In genomic region chr16:4324479-4324868, GRCh38 we compare ENCODE assay signal across 9 cellular contexts. TPM values are rescaled to one million over a fixed set of nuclear protein-coding genes. Genes with fewer than 3 reads are reported as not detected.
DNase-seq lines count a peak whose midpoint lies in the region; ATAC-seq and TF ChIP-seq lines count a peak whose summit lies in the region.
"Had no signal": no experiment of that assay in that cellular context is flagged by ENCODE, and none has a peak within 500 bp of the region (broad histone marks: within the 10 kb centered on the region; RNA-seq: fewer than 3 reads in every experiment).

No MANE protein-coding gene starts in this region.

- intact Hi-C loops in esophagus squamous epithelium (cut with DNase I) = no loop called here

- peaks cover 47% of the 10 kb centered on the region for H3K4me1 ChIP-seq in adipocyte (ENCODE audit: control insufficient read depth, insufficient read depth, low read length)
- peaks cover 58 to 95% (median 65%) of the 10 kb centered on the region in 3 donors for H3K4me1 ChIP-seq in esophagus squamous epithelium
- peaks cover 16 to 37% of the 10 kb centered on the region in 2 donors for H3K4me1 ChIP-seq in neuronal stem cell (ENCODE audit: control insufficient read depth in 2 of 2, insufficient read depth in 1 of 2, low read depth in 1 of 2, low read length in 2 of 2)
- H3K4me1 ChIP-seq in upper lobe of left lung = peaks cover 86 to 98% (median 93%) of the 10 kb centered on the region in 4 donors

- H3K27me3 ChIP-seq in adipocyte (replicated peaks; ENCODE audit: control insufficient read depth, insufficient read depth, low read length) = no peaks in the 10 kb centered on the region
- peaks cover 0 to 27% (median 0%) of the 10 kb centered on the region in 4 donors for H3K27me3 ChIP-seq in esophagus squamous epithelium
- H3K27me3 ChIP-seq in neuronal stem cell (ENCODE audit: control insufficient read depth in 3 of 3, insufficient read depth in 3 of 3, low read depth in 1 of 3, low read length in 3 of 3) = no peaks in the 10 kb centered on the region
- no peaks in the 10 kb centered on the region for H3K27me3 ChIP-seq in upper lobe of left lung

- no peak overlapping the region for H2BK15ac ChIP-seq in neuronal stem cell (ENCODE audit: low read length)

- TF ChIP-seq POLR2A in esophagus squamous epithelium (IDR thresholded peaks at IDR 0.05) (no peak), upper lobe of left lung (IDR thresholded peaks at IDR 0.05) (no peak)

- peaks cover 38% of the 10 kb centered on the region for H3K79me1 ChIP-seq in neuronal stem cell (ENCODE audit: low read depth, low read length)

- TF ChIP-seq CTCF in esophagus squamous epithelium (IDR thresholded peaks at IDR 0.05) (no peak), upper lobe of left lung (IDR thresholded peaks at IDR 0.05) (no peak)

- no peak overlapping the region for H2BK120ac ChIP-seq in neuronal stem cell (ENCODE audit: low read depth, low read length)

- DNase-seq in adipocyte (ENCODE audit: low read depth) (no peak), esophagus squamous epithelium (lab: John Stamatoyannopoulos, UW) (no peak), neuronal stem cell (ENCODE audit: low spot score) (no peak), upper lobe of left lung (no peak), SHP77 treated with DMSO at 0.1 percent for 48 hours (lab: John Stamatoyannopoulos, UW) (no peak), 8988T (no peak)
- DNase-seq: stimulated activated CD4-positive, alpha-beta T cell treated with anti-CD3 and anti-CD28 coated beads, Interleukin-4, amount 100 ng/mL, for 1 hour; stimulated activated naive CD4-positive, alpha-beta T cell treated with Interleukin-2 at 50 U/mL for 16 hours had no signal

- H3K4me2 ChIP-seq in neuronal stem cell (ENCODE audit: insufficient read depth, low read length, poor library complexity, severe bottlenecking) = no peak overlapping the region

- H2AFZ ChIP-seq in neuronal stem cell (ENCODE audit: low read length) = no peak overlapping the region

- no peak overlapping the region for H4K8ac ChIP-seq in neuronal stem cell (ENCODE audit: low read depth, low read length)

- no peak overlapping the region for H3K4me3 ChIP-seq in adipocyte (ENCODE audit: low read length)
- H3K4me3 ChIP-seq in esophagus squamous epithelium = no peak overlapping the region
- H3K4me3 ChIP-seq in neuronal stem cell (ENCODE audit: low read length in 2 of 2) = no peak overlapping the region
- H3K4me3 ChIP-seq in upper lobe of left lung = peak overlapping the region in 1 of 4 donors; percentile 8

- no peak overlapping the region for H2BK5ac ChIP-seq in neuronal stem cell (ENCODE audit: low read length)

- H3K36me3 ChIP-seq in adipocyte (ENCODE audit: control insufficient read depth, insufficient read depth, low read length, severe bottlenecking) (no peaks in the 10 kb centered on the region), esophagus squamous epithelium (no peaks in the 10 kb centered on the region), neuronal stem cell (replicated peaks in 1 of 2; ENCODE audit: control insufficient read depth in 2 of 2, insufficient read depth in 2 of 2, low read length in 2 of 2) (no peaks in the 10 kb centered on the region), upper lobe of left lung (no peaks in the 10 kb centered on the region)

- peak overlapping the region; percentile 15 for H2AK5ac ChIP-seq in neuronal stem cell (ENCODE audit: low read depth, low read length)

- no peak overlapping the region for H4K91ac ChIP-seq in neuronal stem cell (ENCODE audit: low read depth, low read length, poor library complexity)

- no peak overlapping the region for H2BK12ac ChIP-seq in neuronal stem cell (ENCODE audit: low read length)

- no peak overlapping the region for H3K4ac ChIP-seq in neuronal stem cell (ENCODE audit: low read length)

- no peak overlapping the region for H3K23ac ChIP-seq in neuronal stem cell (ENCODE audit: low read depth, low read length, poor library complexity)

- no peak for TF ChIP-seq EP300 in upper lobe of left lung (IDR thresholded peaks at IDR 0.05)

- 87% methylated on average over 10 of the region's 11 CpGs; no CpG with 5 or more reads in 1 of the 2 donors for WGBS in esophagus squamous epithelium, 2 donors
- no CpG with 5 or more reads among the region's 11 CpGs for WGBS in neuronal stem cell (ENCODE audit: extremely low coverage in 2 of 2, insufficient read length in 2 of 2, insufficient replicate concordance in 1 of 2), 2 donors
- WGBS in upper lobe of left lung, 2 donors = 77 to 84% methylated on average over 11 of the region's 11 CpGs

- H3K9me3 ChIP-seq in adipocyte (ENCODE audit: control insufficient read depth, low read length) = no peaks in the 10 kb centered on the region
- H3K9me3 ChIP-seq in esophagus squamous epithelium = no peaks in the 10 kb centered on the region
- H3K9me3 ChIP-seq in neuronal stem cell (replicated peaks in 1 of 2; ENCODE audit: control insufficient read depth in 2 of 2, insufficient read depth in 1 of 2, low read depth in 1 of 2, low read length in 2 of 2) = no peaks in the 10 kb centered on the region
- no peaks in the 10 kb centered on the region for H3K9me3 ChIP-seq in upper lobe of left lung

- no peak for ATAC-seq in upper lobe of left lung (ENCODE audit: low FRiP score in 2 of 2)
- ATAC-seq in GM21528 (IDR thresholded peaks at IDR 0.05; ENCODE audit: low FRiP score, unreplicated experiment) = no peak

- peak overlapping the region; percentile 33 for H3K18ac ChIP-seq in neuronal stem cell (ENCODE audit: low read length)

- peak overlapping the region; percentile 65 to 89 (median 78) for H3K27ac ChIP-seq in esophagus squamous epithelium
- H3K27ac ChIP-seq in neuronal stem cell (replicated peaks; ENCODE audit: low read length) = no peak overlapping the region
- H3K27ac ChIP-seq in upper lobe of left lung = peak overlapping the region; percentile 80 to 96 (median 92)

- H3K9ac ChIP-seq in adipocyte (ENCODE audit: low read length) (peak overlapping the region; percentile 72), neuronal stem cell (ENCODE audit: low read depth, low read length, poor library complexity) (peak overlapping the region; percentile 38)

- no peak overlapping the region for H3K14ac ChIP-seq in neuronal stem cell (ENCODE audit: low read length)

RNA-seq across cellular contexts. Expression of gene GLIS2, which starts 8.6 kb away (rescaled TPM):
- total RNA-seq in esophagus squamous epithelium (1 to 10 TPM in 1 of 4 donors, under 1 TPM in 3; 0.30 to 1.7 (median 0.67) TPM), upper lobe of left lung (10 to 100 TPM; 10.5 to 35.2 (median 22.6) TPM)
- 7.6 TPM for polyA plus RNA-seq in neuronal stem cell (2013, experiment 1 of 2)
- 7.9 TPM for polyA plus RNA-seq in neuronal stem cell (2013, experiment 2 of 2)

RNA-seq across cellular contexts. Expression of gene PAM16, which starts 26.6 kb away (rescaled TPM):
- 10 to 100 TPM; 29.5 to 40.8 (median 33.2) TPM for total RNA-seq in esophagus squamous epithelium
- polyA plus RNA-seq in neuronal stem cell (2013, experiment 1 of 2) = 76.9 TPM
- polyA plus RNA-seq in neuronal stem cell (2013, experiment 2 of 2) = 74.7 TPM
- total RNA-seq in upper lobe of left lung = 10 to 100 TPM; 45.5 to 71.8 (median 62.6) TPM

RNA-seq across cellular contexts. Expression of gene VASN, which starts 47.2 kb away (rescaled TPM):
- total RNA-seq in esophagus squamous epithelium (10 to 100 TPM in 3 of 4 donors, 1 to 10 TPM in 1; 9.2 to 20.2 (median 14.2) TPM), upper lobe of left lung (10 to 100 TPM; 11.4 to 40.6 (median 30.2) TPM)
- 7.8 TPM for polyA plus RNA-seq in neuronal stem cell (2013, experiment 1 of 2)
- 7.6 TPM for polyA plus RNA-seq in neuronal stem cell (2013, experiment 2 of 2)

RNA-seq across cellular contexts. Expression of gene TFAP4, which starts 51.7 kb away (rescaled TPM):
- 1 to 10 TPM; 5.8 to 9.8 (median 9.3) TPM for total RNA-seq in esophagus squamous epithelium
- 18.5 TPM for polyA plus RNA-seq in neuronal stem cell (2013, experiment 1 of 2)
- 20.5 TPM for polyA plus RNA-seq in neuronal stem cell (2013, experiment 2 of 2)
- total RNA-seq in upper lobe of left lung = 10 to 100 TPM in 3 of 6 donors, 1 to 10 TPM in 3; 3.7 to 24.1 (median 8.9) TPM

Comparison
In these comparisons a context has a peak if more than half of its experiments do, and no peak if none do; other contexts are left out.
1. RNA of gene GLIS2, which starts 8.6 kb away (total RNA-seq): 10.5 to 35.2 TPM in upper lobe of left lung; 0.30 to 1.7 TPM in esophagus squamous epithelium; every median in the first group is over 4 times any median in the second.